In the genomic region with DNA sequence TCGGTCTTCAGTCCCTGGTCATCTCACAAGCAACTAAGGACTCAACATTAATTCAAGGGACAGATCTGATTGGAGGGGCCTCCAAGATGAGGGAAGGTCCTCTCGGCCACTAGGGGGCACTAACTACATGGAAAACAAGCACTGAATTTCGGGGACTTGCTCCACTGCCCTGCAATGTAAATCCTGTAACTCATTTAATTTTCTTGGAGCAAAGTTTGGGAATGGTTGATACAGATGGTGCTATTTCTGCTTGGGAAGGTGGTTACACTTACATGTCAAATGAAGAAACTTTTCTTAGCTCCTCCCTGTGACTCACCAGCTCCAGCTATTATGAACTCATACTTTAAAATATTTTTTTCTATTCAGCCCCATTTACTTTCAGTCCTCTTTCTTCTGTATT, we compare ENCODE assay signal across 9 cellular contexts.
DNase-seq lines count a peak whose midpoint lies in the region; ATAC-seq and TF ChIP-seq lines count a peak whose summit lies in the region.
"Had no signal": no experiment of that assay in that cellular context is flagged by ENCODE, and none has a peak within 500 bp of the region (broad histone marks: within the 10 kb centered on the region; RNA-seq: fewer than 3 reads in every experiment).

No MANE protein-coding gene starts in this region.

- H3K4me2 ChIP-seq in OCI-LY7 (ENCODE audit: low read length): no peak overlapping the region

- intact Hi-C loops in OCI-LY7 (cut with micrococcal nuclease; ENCODE audit: unreplicated experiment): loop anchor here (1.0 to 5.0 kb wide), 2 partner anchors 193 to 459 kb away; no protein-coding TSS in a partner anchor
- intact Hi-C loops in posterior cingulate gyrus (cut with DNase I): loop anchor here (2.0 kb wide), 1 partner anchor 197 kb away; no protein-coding TSS in a partner anchor

- H3K9me3 ChIP-seq in OCI-LY7 (ENCODE audit: low read length): no peaks in the 10 kb centered on the region

- H3K4me3 Mint-ChIP-seq in activated T-cell treated with anti-CD3 and anti-CD28 coated beads, Interleukin-2, amount 50 U/mL, for 4 hours: no peak overlapping the region
- H3K4me3 Mint-ChIP-seq: T-helper 17 cell had no signal

- no peaks in the 10 kb centered on the region for H3K4me1 ChIP-seq in OCI-LY7 (ENCODE audit: insufficient read depth, low read length, poor library complexity, severe bottlenecking)

- H3K9me2 ChIP-seq in OCI-LY7 (ENCODE audit: insufficient read depth, low read length): no peaks in the 10 kb centered on the region

- no peak overlapping the region for H3K27ac ChIP-seq in OCI-LY7 (ENCODE audit: low read depth, low read length, poor library complexity, severe bottlenecking)

- H3K79me2 ChIP-seq in OCI-LY7 (ENCODE audit: insufficient read depth, low read depth, low read length): no peaks in the 10 kb centered on the region

- TF ChIP-seq CTCF in OCI-LY7 (conservative IDR thresholded peaks at IDR 0.05; ENCODE audit: low read length) (peak; percentile 93), foreskin fibroblast (IDR thresholded peaks at IDR 0.05; ENCODE audit: low read depth, low read length) (peak; percentile 81)

- H3K9me3 Mint-ChIP-seq in activated T-cell treated with anti-CD3 and anti-CD28 coated beads, Interleukin-2, amount 50 U/mL, for 4 hours: no peaks in the 10 kb centered on the region

- H3K4me3 ChIP-seq in OCI-LY7 (ENCODE audit: low read depth, low read length, poor library complexity, severe bottlenecking) (no peak overlapping the region), foreskin fibroblast (ENCODE audit: low read depth in 1 of 2, low read length in 2 of 2) (no peak overlapping the region)

- ATAC-seq in activated T-cell treated with anti-CD3 and anti-CD28 coated beads, Interleukin-2, amount 50 U/mL, for 4 hours: peak in 1 of 2 donors; percentile 37
- ATAC-seq in GM18867 (IDR thresholded peaks at IDR 0.05; ENCODE audit: unreplicated experiment): no peak
- ATAC-seq: T-helper 17 cell had no signal

- BruUV-seq in OCI-LY7 (replicated peaks; lab: Mats Ljungman, UMichigan): no TSS peak

- POLR2A ChIA-PET in OCI-LY7 (lab: Charles Lee): no interaction called here

- H3K4me1 Mint-ChIP-seq in activated T-cell treated with anti-CD3 and anti-CD28 coated beads, Interleukin-2, amount 50 U/mL, for 4 hours (ENCODE audit: low read depth): no peaks in the 10 kb centered on the region
- H3K4me1 Mint-ChIP-seq: T-helper 17 cell had no signal

- H3K36me3 ChIP-seq in OCI-LY7 (ENCODE audit: insufficient read depth, low read length): no peaks in the 10 kb centered on the region

- no peak overlapping the region for H2AFZ ChIP-seq in OCI-LY7 (ENCODE audit: low read length)

- no peaks in the 10 kb centered on the region for H3K36me3 Mint-ChIP-seq in activated T-cell treated with anti-CD3 and anti-CD28 coated beads, Interleukin-2, amount 50 U/mL, for 4 hours (ENCODE audit: insufficient read depth)

- CTCF ChIA-PET in OCI-LY7 (lab: Charles Lee; ENCODE audit: unreplicated experiment): no interaction called here

- peaks cover 6% of the 10 kb centered on the region for H3K27me3 Mint-ChIP-seq in activated T-cell treated with anti-CD3 and anti-CD28 coated beads, Interleukin-2, amount 50 U/mL, for 4 hours (ENCODE audit: low read depth)

- DNase-seq in DMS 273 (lab: John Stamatoyannopoulos, UW; ENCODE audit: unreplicated experiment) (peak; percentile 85), HK-2 (ENCODE audit: unreplicated experiment) (peak; percentile 44), OCI-LY7 (ENCODE audit: low spot score) (peak; percentile 63), foreskin fibroblast (peak; percentile 71 to 88), posterior cingulate gyrus (peak in 7 of 10 donors; percentile 19 to 84 (median 40)), NCI-H128 (lab: John Stamatoyannopoulos, UW; ENCODE audit: unreplicated experiment) (no peak)
- DNase-seq in activated T-cell treated with anti-CD3 and anti-CD28 coated beads, Interleukin-2, amount 50 U/mL, for 4 hours: peak; percentile 42

- no peaks in the 10 kb centered on the region for H4K20me1 ChIP-seq in OCI-LY7 (ENCODE audit: insufficient read depth, low read length)
